8 cellular contexts compared by ENCODE assay signal in the genomic region with DNA sequence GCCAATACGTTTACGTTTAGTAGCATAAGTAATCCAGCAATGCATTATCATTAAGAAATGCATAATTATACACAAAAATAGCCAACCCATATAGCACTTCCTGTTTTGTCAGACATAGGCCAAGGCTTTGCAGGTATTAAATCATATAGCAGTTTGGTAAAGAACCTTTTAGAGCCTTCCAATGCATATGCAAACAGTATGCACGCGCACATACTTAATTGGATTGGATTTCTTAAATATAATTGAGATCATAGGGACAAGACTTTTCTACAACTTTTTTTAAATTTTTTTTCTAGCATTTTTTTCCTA. TPM values are rescaled to one million over a fixed set of nuclear protein-coding genes. Genes with fewer than 3 reads are reported as not detected.
DNase-seq lines count a peak whose midpoint lies in the region; ATAC-seq, FAIRE-seq and TF ChIP-seq lines count a peak whose summit lies in the region.

No MANE protein-coding gene starts in this region.

- H3K9me3 ChIP-seq in kidney (ENCODE audit: control insufficient read depth in 1 of 2, low read length in 2 of 2) (no peaks in the 10 kb centered on the region), thoracic aorta (no peaks in the 10 kb centered on the region)

- FAIRE-seq in kidney (lab: Jason Lieb, UNC) (no peak), frontal cortex (lab: Jason Lieb, UNC) (no peak)

- H3K36me3 ChIP-seq in kidney (ENCODE audit: control insufficient read depth in 1 of 2, insufficient read depth in 2 of 2, low read length in 2 of 2) (peaks cover 0 to 3% of the 10 kb centered on the region in 2 donors), thoracic aorta (no peaks in the 10 kb centered on the region)

- peaks cover 33% of the 10 kb centered on the region for H3K4me1 Mint-ChIP-seq in activated CD8-positive, alpha-beta memory T cell treated with anti-CD3 and anti-CD28 coated beads, Interleukin-2, amount 10 ng/mL, durations not matched to agents 7 days and 5 days
- peaks cover 36% of the 10 kb centered on the region for H3K4me1 Mint-ChIP-seq in activated CD8-positive, alpha-beta T cell treated with anti-CD3 and anti-CD28 coated beads, Interleukin-2, amount 10 ng/mL, durations not matched to agents 7 days and 5 days (ENCODE audit: low read depth)

- peaks cover 17% of the 10 kb centered on the region for H3K36me3 Mint-ChIP-seq in activated CD8-positive, alpha-beta memory T cell treated with anti-CD3 and anti-CD28 coated beads, Interleukin-2, amount 10 ng/mL, durations not matched to agents 7 days and 5 days
- peaks cover 19% of the 10 kb centered on the region for H3K36me3 Mint-ChIP-seq in activated CD8-positive, alpha-beta T cell treated with anti-CD3 and anti-CD28 coated beads, Interleukin-2, amount 10 ng/mL, durations not matched to agents 7 days and 5 days (ENCODE audit: low read depth)

- peak overlapping the region; percentile 99 for H3K27ac Mint-ChIP-seq in activated CD8-positive, alpha-beta memory T cell treated with anti-CD3 and anti-CD28 coated beads, Interleukin-2, amount 10 ng/mL, durations not matched to agents 7 days and 5 days
- H3K27ac Mint-ChIP-seq in activated CD8-positive, alpha-beta T cell treated with anti-CD3 and anti-CD28 coated beads, Interleukin-2, amount 10 ng/mL, durations not matched to agents 7 days and 5 days, result peak overlapping the region; percentile 99

- no peak for ATAC-seq in activated CD8-positive, alpha-beta memory T cell treated with anti-CD3 and anti-CD28 coated beads, Interleukin-2, amount 10 ng/mL, durations not matched to agents 7 days and 5 days
- peak; percentile 1 for ATAC-seq in activated CD8-positive, alpha-beta T cell treated with anti-CD3 and anti-CD28 coated beads, Interleukin-2, amount 10 ng/mL, durations not matched to agents 7 days and 5 days
- ATAC-seq in thoracic aorta (ENCODE audit: insufficient number of reproducible peaks, low FRiP score, low read depth), result no peak
- ATAC-seq in HG03469 (IDR thresholded peaks at IDR 0.05; ENCODE audit: unreplicated experiment), result no peak

- CTCF ChIA-PET in activated CD8-positive, alpha-beta memory T cell treated with anti-CD3 and anti-CD28 coated beads, Interleukin-2, amount 10 ng/mL, durations not matched to agents 7 days and 5 days (lab: Charles Lee), result interaction anchor here (1.1 kb wide), 1 partner anchor 675 kb away, joined by 3 read pairs; no protein-coding TSS in a partner anchor
- CTCF ChIA-PET in activated CD8-positive, alpha-beta T cell treated with anti-CD3 and anti-CD28 coated beads, Interleukin-2, amount 10 ng/mL, durations not matched to agents 7 days and 5 days (lab: Charles Lee), result interaction anchor here (2.9 kb wide), 1 partner anchor 24 kb away, joined by 26 read pairs; no protein-coding TSS in a partner anchor

- H3K27me3 ChIP-seq in thoracic aorta (replicated peaks; ENCODE audit: insufficient read depth), result no peaks in the 10 kb centered on the region

- POLR2A ChIA-PET in activated CD8-positive, alpha-beta T cell treated with anti-CD3 and anti-CD28 coated beads, Interleukin-2, amount 10 ng/mL, durations not matched to agents 7 days and 5 days (lab: Charles Lee), result interaction anchor here (0.7 to 1.3 kb wide), 3 partner anchors 20 to 554 kb away, joined by 3 to 5 read pairs (median 3); a partner anchor contains a TSS

- peak overlapping the region; percentile 85 to 94 for H3K4me3 ChIP-seq in kidney (ENCODE audit: low read length in 2 of 2)
- peak overlapping the region; percentile 96 for H3K4me3 ChIP-seq in thoracic aorta

- H3K9me3 Mint-ChIP-seq in activated CD8-positive, alpha-beta memory T cell treated with anti-CD3 and anti-CD28 coated beads, Interleukin-2, amount 10 ng/mL, durations not matched to agents 7 days and 5 days (ENCODE audit: low read depth), result no peaks in the 10 kb centered on the region
- H3K9me3 Mint-ChIP-seq in activated CD8-positive, alpha-beta T cell treated with anti-CD3 and anti-CD28 coated beads, Interleukin-2, amount 10 ng/mL, durations not matched to agents 7 days and 5 days (ENCODE audit: insufficient read depth), result no peaks in the 10 kb centered on the region

- no peak for DNase-seq in activated CD8-positive, alpha-beta memory T cell treated with anti-CD3 and anti-CD28 coated beads, Interleukin-2, amount 10 ng/mL, durations not matched to agents 7 days and 5 days
- DNase-seq in activated CD8-positive, alpha-beta memory T cell treated with anti-CD3 and anti-CD28 coated beads for 24 hours, result no peak
- no peak for DNase-seq in activated CD8-positive, alpha-beta T cell treated with anti-CD3 and anti-CD28 coated beads, Interleukin-2, amount 10 ng/mL, durations not matched to agents 7 days and 5 days
- DNase-seq in kidney (no peak), thoracic aorta (ENCODE audit: low spot score) (no peak), frontal cortex (ENCODE audit: low spot score in 2 of 2) (no peak), dermis blood vessel endothelial cell (no peak)

- H3K27ac ChIP-seq in kidney (ENCODE audit: low read depth in 2 of 2, low read length in 2 of 2) (peak overlapping the region in 1 of 2 donors; percentile 86), thoracic aorta (peak overlapping the region; percentile 89 to 92)

- peak overlapping the region in 1 of 2 donors; percentile 87 for H3K9ac ChIP-seq in kidney (ENCODE audit: low read length in 2 of 2)

- H3K27me3 Mint-ChIP-seq in activated CD8-positive, alpha-beta memory T cell treated with anti-CD3 and anti-CD28 coated beads, Interleukin-2, amount 10 ng/mL, durations not matched to agents 7 days and 5 days, result peaks cover 2% of the 10 kb centered on the region
- H3K27me3 Mint-ChIP-seq in activated CD8-positive, alpha-beta T cell treated with anti-CD3 and anti-CD28 coated beads, Interleukin-2, amount 10 ng/mL, durations not matched to agents 7 days and 5 days (ENCODE audit: low read depth), result peaks cover 3% of the 10 kb centered on the region

- H3K4me3 Mint-ChIP-seq in activated CD8-positive, alpha-beta memory T cell treated with anti-CD3 and anti-CD28 coated beads, Interleukin-2, amount 10 ng/mL, durations not matched to agents 7 days and 5 days, result peak overlapping the region; percentile 97
- H3K4me3 Mint-ChIP-seq in activated CD8-positive, alpha-beta T cell treated with anti-CD3 and anti-CD28 coated beads, Interleukin-2, amount 10 ng/mL, durations not matched to agents 7 days and 5 days, result peak overlapping the region; percentile 98

- TF ChIP-seq CTCF in kidney (IDR thresholded peaks at IDR 0.05; ENCODE audit: borderline replicate concordance, extremely low read depth, insufficient read depth) (no peak), thoracic aorta (IDR thresholded peaks at IDR 0.05) (no peak)

- H3K4me1 ChIP-seq in kidney (ENCODE audit: control insufficient read depth in 1 of 2, insufficient read depth in 1 of 2, low read depth in 1 of 2, low read length in 2 of 2) (no peaks in the 10 kb centered on the region), thoracic aorta (ENCODE audit: control insufficient read depth in 1 of 2, low read depth in 2 of 2) (peaks cover 12 to 14% of the 10 kb centered on the region in 2 donors)

- intact Hi-C loops in kidney (cut with DNase I), result no loop called here

RNA-seq across cellular contexts. Expression of a gene that starts 0.7 kb away (rescaled TPM):
- total RNA-seq in activated CD8-positive, alpha-beta memory T cell treated with anti-CD3 and anti-CD28 coated beads, Interleukin-2, amount 10 ng/mL, durations not matched to agents 7 days and 5 days, result 10 to 100 TPM; 61.8 to 62.4 TPM
- total RNA-seq in activated CD8-positive, alpha-beta T cell treated with anti-CD3 and anti-CD28 coated beads, Interleukin-2, amount 10 ng/mL, durations not matched to agents 7 days and 5 days, result 10 to 100 TPM; 47.7 to 52.5 TPM
- 72.2 TPM for total RNA-seq in kidney
- 29.4 TPM for polyA plus RNA-seq in kidney (ENCODE audit: insufficient read depth, low read depth, low replicate concordance)
- total RNA-seq in thoracic aorta, result 10 to 100 TPM; 45.6 to 74.7 TPM
- 81.9 TPM for total RNA-seq in frontal cortex
- 121 and 127 TPM in 2 replicates for total RNA-seq in dermis blood vessel endothelial cell
